In the genomic region with DNA sequence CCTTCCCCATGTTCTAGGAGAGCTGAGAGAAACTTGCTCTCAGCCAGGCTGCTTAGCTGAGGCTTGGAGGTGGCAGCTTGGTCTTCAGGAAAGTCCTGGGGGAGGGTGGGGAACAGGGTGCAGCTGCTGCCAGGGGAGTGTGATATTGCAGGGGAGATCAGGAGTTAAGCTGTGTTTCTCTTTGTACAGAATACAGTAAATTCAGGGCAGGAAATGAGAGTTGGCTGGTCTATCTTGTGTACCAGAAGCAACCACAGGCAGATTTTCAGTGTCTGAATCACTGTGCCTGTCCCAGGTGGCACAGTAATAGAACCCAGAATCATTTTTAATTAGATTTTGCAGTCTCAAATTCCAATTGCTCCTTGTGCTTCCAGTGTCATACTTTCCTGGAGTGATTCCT, we compare ENCODE assay signal across 10 cellular contexts.
DNase-seq lines count a peak whose midpoint lies in the region; ATAC-seq and TF ChIP-seq lines count a peak whose summit lies in the region.
"Had no signal": no experiment of that assay in that cellular context is flagged by ENCODE, and none has a peak within 500 bp of the region (broad histone marks: within the 10 kb centered on the region; RNA-seq: fewer than 3 reads in every experiment).

No MANE protein-coding gene starts in this region.

- H3K4me3 ChIP-seq in OCI-LY7 (ENCODE audit: low read depth, low read length, poor library complexity, severe bottlenecking) (no peak overlapping the region), neural progenitor cell (no peak overlapping the region)
- H3K4me3 ChIP-seq: thoracic aorta had no signal

- H3K4me1 ChIP-seq in OCI-LY7 (ENCODE audit: insufficient read depth, low read length, poor library complexity, severe bottlenecking) (peaks cover 30% of the 10 kb centered on the region), neural progenitor cell (peaks cover 5% of the 10 kb centered on the region)

- DNase-seq in activated CD4-positive, alpha-beta T cell treated with anti-CD3 and anti-CD28 coated beads, Interleukin-2, amount 10 ng/mL, durations not matched to agents 24 days and 14 days, result peak; percentile 73
- DNase-seq in activated CD4-positive, alpha-beta T cell treated with anti-CD3 and anti-CD28 coated beads, Interleukin-2, amount 50 U/mL, for 1 hour, result no peak
- DNase-seq in OCI-LY7 (ENCODE audit: low spot score) (peak; percentile 23), neural progenitor cell (ENCODE audit: low spot score) (no peak), RPMI8226 (no peak), SKM-1 treated with dmso at 0.1 percent for 144 hours (lab: John Stamatoyannopoulos, UW; ENCODE audit: unreplicated experiment) (no peak)
- peak in 1 of 2 donors; percentile 59 for DNase-seq in stimulated activated effector memory CD8-positive, alpha-beta T cell treated with anti-CD3 and anti-CD28 coated beads, Interleukin-12 subunit alpha, Interleukin-12 subunit beta, amount 100 ng/mL, for 72 hours (ENCODE audit: low spot score in 2 of 2)
- DNase-seq: activated B cell treated with CpG ODN at 0.5 μM for 24 hours had no signal

- H3K36me3 ChIP-seq in OCI-LY7 (ENCODE audit: insufficient read depth, low read length) (no peaks in the 10 kb centered on the region), neural progenitor cell (no peaks in the 10 kb centered on the region)
- H3K36me3 ChIP-seq: thoracic aorta had no signal

- TF ChIP-seq CTCF in OCI-LY7 (conservative IDR thresholded peaks at IDR 0.05; ENCODE audit: low read length) (no peak), neural progenitor cell (IDR thresholded peaks at IDR 0.05) (no peak)

- no peak overlapping the region for H3K9ac ChIP-seq in neural progenitor cell

- H3K4me2 ChIP-seq in OCI-LY7 (ENCODE audit: low read length) (peak overlapping the region; percentile 14; the same call in 1 of the 2 replicates), neural progenitor cell (no peak overlapping the region)

- CTCF ChIA-PET in OCI-LY7 (lab: Charles Lee; ENCODE audit: unreplicated experiment), result interaction anchor here (1.0 to 1.4 kb wide), 2 partner anchors 9 to 32 kb away, joined by 3 to 5 read pairs; no protein-coding TSS in a partner anchor

- H3K27me3 Mint-ChIP-seq in activated CD4-positive, alpha-beta T cell treated with anti-CD3 and anti-CD28 coated beads, Interleukin-2, amount 10 ng/mL, durations not matched to agents 24 days and 14 days, result no peaks in the 10 kb centered on the region
- peaks cover 2% of the 10 kb centered on the region for H3K27me3 Mint-ChIP-seq in neural progenitor cell (ENCODE audit: insufficient read depth, low read depth)
- H3K27me3 Mint-ChIP-seq: activated B cell treated with CpG ODN at 0.5 μM for 24 hours had no signal

- intact Hi-C loops in activated CD4-positive, alpha-beta T cell treated with anti-CD3 and anti-CD28 coated beads, Interleukin-2, amount 10 ng/mL, durations not matched to agents 24 days and 14 days (cut with micrococcal nuclease), result no loop called here
- intact Hi-C loops in OCI-LY7 (cut with micrococcal nuclease; ENCODE audit: unreplicated experiment), result no loop called here

- POLR2A ChIA-PET in OCI-LY7 (lab: Charles Lee), result interaction anchor here (0.6 to 0.9 kb wide), 2 partner anchors 18 to 23 kb away, joined by 3 to 11 read pairs; no protein-coding TSS in a partner anchor

- H3K27ac ChIP-seq in OCI-LY7 (ENCODE audit: low read depth, low read length, poor library complexity, severe bottlenecking) (peak overlapping the region; percentile 19), neural progenitor cell (no peak overlapping the region)
- H3K27ac ChIP-seq: thoracic aorta had no signal

- H3K9me3 ChIP-seq in OCI-LY7 (ENCODE audit: low read length) (no peaks in the 10 kb centered on the region), neural progenitor cell (ENCODE audit: low read depth) (no peaks in the 10 kb centered on the region)
- H3K9me3 ChIP-seq: thoracic aorta had no signal

- peaks cover 9% of the 10 kb centered on the region for H3K36me3 Mint-ChIP-seq in activated CD4-positive, alpha-beta T cell treated with anti-CD3 and anti-CD28 coated beads, Interleukin-2, amount 10 ng/mL, durations not matched to agents 24 days and 14 days (ENCODE audit: low read depth)
- peaks cover 51% of the 10 kb centered on the region for H3K36me3 Mint-ChIP-seq in stimulated activated effector memory CD8-positive, alpha-beta T cell treated with anti-CD3 and anti-CD28 coated beads, Interleukin-12 subunit alpha, Interleukin-12 subunit beta, amount 100 ng/mL, for 72 hours
- no peaks in the 10 kb centered on the region for H3K36me3 Mint-ChIP-seq in neural progenitor cell

- peak; percentile 48 for ATAC-seq in HG02852 (IDR thresholded peaks at IDR 0.05; ENCODE audit: unreplicated experiment)
- ATAC-seq in stimulated activated effector memory CD8-positive, alpha-beta T cell treated with anti-CD3 and anti-CD28 coated beads, Interleukin-12 subunit alpha, Interleukin-12 subunit beta, amount 100 ng/mL, for 72 hours, result peak; percentile 84

- H4K20me1 ChIP-seq in OCI-LY7 (ENCODE audit: insufficient read depth, low read length), result no peaks in the 10 kb centered on the region
- no peaks in the 10 kb centered on the region for H4K20me1 ChIP-seq in neural progenitor cell (ENCODE audit: low read depth)

- peaks cover 49% of the 10 kb centered on the region for H3K4me1 Mint-ChIP-seq in activated CD4-positive, alpha-beta T cell treated with anti-CD3 and anti-CD28 coated beads, Interleukin-2, amount 10 ng/mL, durations not matched to agents 24 days and 14 days
- peaks cover 87% of the 10 kb centered on the region for H3K4me1 Mint-ChIP-seq in stimulated activated effector memory CD8-positive, alpha-beta T cell treated with anti-CD3 and anti-CD28 coated beads, Interleukin-12 subunit alpha, Interleukin-12 subunit beta, amount 100 ng/mL, for 72 hours
- H3K4me1 Mint-ChIP-seq in neural progenitor cell, result peaks cover 7% of the 10 kb centered on the region

- H3K4me3 Mint-ChIP-seq in activated CD4-positive, alpha-beta T cell treated with anti-CD3 and anti-CD28 coated beads, Interleukin-2, amount 10 ng/mL, durations not matched to agents 24 days and 14 days, result peak overlapping the region; percentile 10
- H3K4me3 Mint-ChIP-seq in stimulated activated effector memory CD8-positive, alpha-beta T cell treated with anti-CD3 and anti-CD28 coated beads, Interleukin-12 subunit alpha, Interleukin-12 subunit beta, amount 100 ng/mL, for 72 hours, result peak overlapping the region; percentile 50
- H3K4me3 Mint-ChIP-seq in neural progenitor cell, result no peak overlapping the region
- H3K4me3 Mint-ChIP-seq: activated B cell treated with CpG ODN at 0.5 μM for 24 hours had no signal

- H3K9me3 Mint-ChIP-seq in activated CD4-positive, alpha-beta T cell treated with anti-CD3 and anti-CD28 coated beads, Interleukin-2, amount 10 ng/mL, durations not matched to agents 24 days and 14 days, result no peaks in the 10 kb centered on the region
- no peaks in the 10 kb centered on the region for H3K9me3 Mint-ChIP-seq in stimulated activated effector memory CD8-positive, alpha-beta T cell treated with anti-CD3 and anti-CD28 coated beads, Interleukin-12 subunit alpha, Interleukin-12 subunit beta, amount 100 ng/mL, for 72 hours
- H3K9me3 Mint-ChIP-seq in neural progenitor cell, result no peaks in the 10 kb centered on the region
- H3K9me3 Mint-ChIP-seq: activated B cell treated with CpG ODN at 0.5 μM for 24 hours had no signal

- BruUV-seq in OCI-LY7 (replicated peaks; lab: Mats Ljungman, UMichigan), result no TSS peak

- peaks cover 5% of the 10 kb centered on the region for H3F3A ChIP-seq in neural progenitor cell (ENCODE audit: low read depth)

- no peaks in the 10 kb centered on the region for H3K27me3 ChIP-seq in neural progenitor cell

- no peaks in the 10 kb centered on the region for H3K9me2 ChIP-seq in OCI-LY7 (ENCODE audit: insufficient read depth, low read length)

- peaks cover 5% of the 10 kb centered on the region; the same call in 1 of the 2 replicates for H3K79me2 ChIP-seq in OCI-LY7 (ENCODE audit: insufficient read depth, low read depth, low read length)
- no peaks in the 10 kb centered on the region for H3K79me2 ChIP-seq in neural progenitor cell (ENCODE audit: low read depth)

- H2AFZ ChIP-seq in OCI-LY7 (ENCODE audit: low read length) (no peak overlapping the region), neural progenitor cell (replicated peaks) (no peak overlapping the region)

- H3K27ac Mint-ChIP-seq in activated CD4-positive, alpha-beta T cell treated with anti-CD3 and anti-CD28 coated beads, Interleukin-2, amount 10 ng/mL, durations not matched to agents 24 days and 14 days, result peak overlapping the region; percentile 77
- H3K27ac Mint-ChIP-seq in stimulated activated effector memory CD8-positive, alpha-beta T cell treated with anti-CD3 and anti-CD28 coated beads, Interleukin-12 subunit alpha, Interleukin-12 subunit beta, amount 100 ng/mL, for 72 hours, result peak overlapping the region; percentile 26
- H3K27ac Mint-ChIP-seq in neural progenitor cell, result no peak overlapping the region

Comparison
In these comparisons a context has a peak if more than half of its experiments do, and no peak if none do; other contexts are left out.
1. DNase-seq: peak in activated CD4-positive, alpha-beta T cell treated with anti-CD3 and anti-CD28 coated beads, Interleukin-2, amount 10 ng/mL, durations not matched to agents 24 days and 14 days (single experiment) and OCI-LY7 (single experiment); none in activated CD4-positive, alpha-beta T cell treated with anti-CD3 and anti-CD28 coated beads, Interleukin-2, amount 50 U/mL, for 1 hour (single experiment), neural progenitor cell (single experiment), RPMI8226 (single experiment) and SKM-1 treated with dmso at 0.1 percent for 144 hours (single experiment).